In the genomic region with DNA sequence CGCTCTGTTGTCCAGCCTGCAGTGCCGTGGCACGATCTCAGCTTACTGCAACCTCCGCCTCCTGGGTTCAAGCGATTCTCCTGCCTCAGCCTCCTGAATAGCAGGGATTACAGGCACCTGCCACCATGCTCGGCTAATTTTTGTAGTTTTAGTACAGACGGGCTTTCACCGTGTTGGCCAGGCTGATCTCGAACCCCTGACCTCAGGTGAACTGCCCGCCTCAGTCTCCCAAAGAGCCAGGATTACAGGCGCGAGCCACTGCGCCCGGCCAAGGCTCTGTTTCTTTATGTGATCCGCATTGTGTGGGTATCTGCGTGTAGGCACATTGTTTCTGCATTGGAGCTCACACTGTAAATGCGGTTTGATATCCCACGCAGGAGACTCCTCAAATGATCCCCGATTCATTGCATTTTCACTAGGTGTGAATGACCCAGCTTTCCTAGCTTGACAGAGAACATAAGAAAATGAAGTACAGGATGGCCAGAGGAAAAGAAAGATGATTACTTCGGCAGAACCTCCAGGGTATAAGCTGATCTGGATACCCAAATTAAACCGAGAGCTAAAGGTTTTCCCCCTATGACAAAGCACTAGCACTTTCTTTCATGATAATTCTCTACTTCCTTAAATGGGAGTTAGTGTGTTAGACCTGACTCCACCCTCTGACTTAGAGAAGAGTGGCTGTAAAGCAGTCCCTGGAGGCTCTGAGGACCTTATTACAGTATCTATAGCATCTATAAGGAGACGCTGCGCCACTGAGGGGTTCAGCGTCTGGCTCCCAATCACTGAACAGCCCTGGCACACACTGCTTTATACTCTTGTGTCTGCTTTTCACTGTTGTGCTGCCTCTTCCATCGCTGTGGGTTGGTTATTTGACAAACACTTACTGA, we compare ENCODE assay signal across 8 cellular contexts. TPM values are rescaled to one million over a fixed set of nuclear protein-coding genes. Genes with fewer than 3 reads are reported as not detected.
DNase-seq lines count a peak whose midpoint lies in the region; ATAC-seq and TF ChIP-seq lines count a peak whose summit lies in the region.

No MANE protein-coding gene starts in this region.

- H3K36me3 ChIP-seq in left lung, result no peaks in the 10 kb centered on the region

- ATAC-seq in GM19468 (IDR thresholded peaks at IDR 0.05; ENCODE audit: extremely low read depth, unreplicated experiment) (peak; percentile 56), HG03558 (IDR thresholded peaks at IDR 0.05; ENCODE audit: extremely low read depth, unreplicated experiment) (peak; percentile 68), left lung (peak; percentile 40)

- peak overlapping the region; percentile 79 for H3K4me3 Mint-ChIP-seq in activated T-cell treated with anti-CD3 and anti-CD28 coated beads, Interleukin-2, amount 50 U/mL, for 24 hours

- DNase-seq in activated T-cell treated with anti-CD3 and anti-CD28 coated beads, Interleukin-2, amount 50 U/mL, for 24 hours, result peak; percentile 53
- DNase-seq in left lung, result no peak
- DNase-seq in epidermal melanocyte (ENCODE audit: insufficient read length, low spot score), result no peak
- DNase-seq in hippocampal formation (lab: John Stamatoyannopoulos, UW), result no peak
- DNase-seq in putamen (ENCODE audit: low spot score), result no peak

- H3K27me3 Mint-ChIP-seq in activated T-cell treated with anti-CD3 and anti-CD28 coated beads, Interleukin-2, amount 50 U/mL, for 24 hours, result no peaks in the 10 kb centered on the region

- H3K27me3 ChIP-seq in left lung, result no peaks in the 10 kb centered on the region

- H3K27ac Mint-ChIP-seq in activated T-cell treated with anti-CD3 and anti-CD28 coated beads, Interleukin-2, amount 50 U/mL, for 24 hours, result peak overlapping the region; percentile 99

- peaks cover 0 to under 1% of the 10 kb centered on the region in 2 donors for H3K9me3 ChIP-seq in left lung

- H3K4me3 ChIP-seq in GM08714 (ENCODE audit: low read length), result peak overlapping the region; percentile 34; the same call in 1 of the 2 replicates
- peak overlapping the region in 1 of 2 donors; percentile 9 for H3K4me3 ChIP-seq in left lung

- no peaks in the 10 kb centered on the region for H3K9me3 Mint-ChIP-seq in activated T-cell treated with anti-CD3 and anti-CD28 coated beads, Interleukin-2, amount 50 U/mL, for 24 hours

- peak overlapping the region; percentile 85 to 90 for H3K27ac ChIP-seq in left lung

- peaks cover 59% of the 10 kb centered on the region for H3K36me3 Mint-ChIP-seq in activated T-cell treated with anti-CD3 and anti-CD28 coated beads, Interleukin-2, amount 50 U/mL, for 24 hours (ENCODE audit: low read depth)

- H3K4me1 ChIP-seq in left lung, result peaks cover 35 to 97% of the 10 kb centered on the region in 2 donors

- TF ChIP-seq CTCF in left lung (IDR thresholded peaks at IDR 0.05), result no peak

- intact Hi-C loops in left lung (cut with DNase I), result no loop called here

- H3K4me1 Mint-ChIP-seq in activated T-cell treated with anti-CD3 and anti-CD28 coated beads, Interleukin-2, amount 50 U/mL, for 24 hours (ENCODE audit: low read depth), result peaks cover 93% of the 10 kb centered on the region

RNA-seq across cellular contexts. Expression of a gene that starts 17.3 kb away (rescaled TPM):
- 100 to 1,000 TPM in 1 of 2 donors, 10 to 100 TPM in 1; 92.7 to 206 TPM for total RNA-seq in left lung

RNA-seq across cellular contexts. Expression of a gene that starts 47.7 kb away (rescaled TPM):
- total RNA-seq in left lung, result 10 to 100 TPM; 44.7 to 50.9 TPM
